ENCODE assay signal across 8 cellular contexts in the genomic region with DNA sequence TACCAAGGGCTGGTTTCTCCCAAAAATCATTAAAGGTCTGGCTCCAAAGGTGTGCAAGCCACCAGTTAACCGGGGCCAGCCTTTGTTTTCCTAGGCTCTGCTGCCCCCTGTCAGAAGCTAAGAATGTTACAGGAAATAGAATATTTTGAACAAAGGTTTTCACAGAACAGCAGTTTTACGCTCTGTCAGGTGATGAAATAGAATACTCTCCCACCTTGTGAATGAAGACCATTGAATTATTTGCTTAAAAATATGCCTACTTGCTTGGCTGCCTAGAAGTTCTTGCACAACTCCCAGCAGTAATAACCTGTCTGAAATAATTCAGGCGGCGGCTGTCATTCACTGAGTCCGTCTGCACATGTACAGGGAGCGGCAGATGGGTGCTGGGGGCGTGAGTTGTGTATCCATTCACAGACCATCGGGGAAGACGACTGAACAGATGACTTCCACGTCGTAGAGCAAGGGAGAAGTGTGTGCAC. TPM values are rescaled to one million over a fixed set of nuclear protein-coding genes. Genes with fewer than 3 reads are reported as not detected.
DNase-seq lines count a peak whose midpoint lies in the region; ATAC-seq, FAIRE-seq and TF ChIP-seq lines count a peak whose summit lies in the region.

No MANE protein-coding gene starts in this region.

- TF ChIP-seq CTCF in HepG2 (CRISPR knock-in tag; IDR thresholded peaks at IDR 0.05): peak; percentile 87

- peak overlapping the region; percentile 2 for H2AFZ ChIP-seq in HepG2 (ENCODE audit: low read length)

- FAIRE-seq in HepG2 (lab: Jason Lieb, UNC): peak; percentile 81

- POLR2A ChIA-PET in HepG2 (lab: Yijun Ruan, JAX): no interaction called here

- 16% methylated on average over 11 of the region's 11 CpGs for WGBS in HepG2 (ENCODE audit: low lambda C conversion rate)

- in situ Hi-C loops in HepG2 (cut with HindIII; ENCODE audit: extremely low pct_ligation_motif_present, low pct_unique_long_range_greater_than_20kb): loop anchor here (25.0 kb wide), 1 partner anchor 616 kb away; no protein-coding TSS in a partner anchor

- no peaks in the 10 kb centered on the region for H3K9me3 ChIP-seq in HepG2 (ENCODE audit: low read length)

- no peak for TF ChIP-seq POLR2A in HepG2 (IDR thresholded peaks at IDR 0.05; ENCODE audit: insufficient read depth in 1 of 2, low read depth in 2 of 2, low read length in 2 of 2)

- ATAC-seq in GM21423 (IDR thresholded peaks at IDR 0.05; ENCODE audit: unreplicated experiment) (peak; percentile 58), HepG2 (peak; percentile 83)

- peak overlapping the region in 1 of 3 experiments; percentile 36; a peak in 1 of 6 replicates for H3K4me3 ChIP-seq in HepG2 (replicated peaks in 1 of 3; ENCODE audit: insufficient read depth in 1 of 3, low read depth in 2 of 3, low read length in 3 of 3)

- H3K27ac ChIP-seq in HepG2 (ENCODE audit: extremely low read length, insufficient read depth, low read length): no peak overlapping the region

- H3K79me2 ChIP-seq in HepG2 (ENCODE audit: insufficient read depth, low read length): no peaks in the 10 kb centered on the region

- CTCF ChIA-PET in HepG2 (lab: Yijun Ruan, JAX; ENCODE audit: low intra/inter-chr PET ratio, low total read pairs): interaction anchor here (1.0 to 3.6 kb wide), 7 partner anchors 187 to 529 kb away, joined by 3 to 46 read pairs (median 10); no protein-coding TSS in a partner anchor

- peak overlapping the region; percentile 56 for H3K4me2 ChIP-seq in HepG2 (ENCODE audit: low read depth, low read length)

- no peaks in the 10 kb centered on the region for H3K36me3 ChIP-seq in HepG2 (replicated peaks in 1 of 2; ENCODE audit: control insufficient read depth in 1 of 2, insufficient read depth in 2 of 2, low read length in 2 of 2)

- intact Hi-C loops in HepG2 (cut with micrococcal nuclease; ENCODE audit: unreplicated experiment): loop anchor here (1.0 to 2.0 kb wide), 5 partner anchors 187 to 400 kb away; no protein-coding TSS in a partner anchor
- intact Hi-C loops in posterior vena cava (cut with DNase I): loop anchor here (5.0 to 10.0 kb wide), 3 partner anchors 64 to 366 kb away; partner anchors contain the start of gene ANKRD44 (in 1 of the 2)

- DNase-seq in AG20443 (ENCODE audit: low spot score): peak; percentile 67
- peak; percentile 69 for DNase-seq in NCI-H2196 (lab: John Stamatoyannopoulos, UW; ENCODE audit: unreplicated experiment)
- peak; percentile 39 for DNase-seq in activated CD4-positive, alpha-beta T cell treated with anti-CD3 and anti-CD28 coated beads for 1 hour
- peak; percentile 82 for DNase-seq in cerebellar cortex (ENCODE audit: low spot score)
- peak; percentile 54 for DNase-seq in HepG2 (ENCODE audit: low spot score)
- peak; percentile 34 to 54 (median 34) for DNase-seq in stimulated activated CD4-positive, alpha-beta T cell treated with anti-CD3 and anti-CD28 coated beads, TNF-alpha, amount 100 ng/mL, for 24 hours (ENCODE audit: low read depth in 3 of 3)
- DNase-seq in posterior vena cava (ENCODE audit: low spot score): no peak

- no peak for TF ChIP-seq EP300 in HepG2 (IDR thresholded peaks at IDR 0.05; ENCODE audit: low read depth in 2 of 2, low read length in 2 of 2)
- TF ChIP-seq EP300 in HepG2 (CRISPR knock-in tag; IDR thresholded peaks at IDR 0.05; ENCODE audit: borderline replicate concordance): no peak

- peaks cover 0 to 21% of the 10 kb centered on the region in 2 experiments; a peak in 2 of 5 replicates for H3K27me3 ChIP-seq in HepG2 (ENCODE audit: control insufficient read depth in 1 of 2, insufficient read depth in 2 of 2, low read length in 2 of 2)

- TF ChIP-seq RAD21 in HepG2 (CRISPR knock-in tag; IDR thresholded peaks at IDR 0.05): peak; percentile 83

- H3K4me1 ChIP-seq in HepG2 (ENCODE audit: insufficient read depth, low read length): 0 out of 2 replicates have a peak, but pooled peaks cover 6% of the 10 kb centered on the region

- H4K20me1 ChIP-seq in HepG2 (ENCODE audit: insufficient read depth, low read length): no peaks in the 10 kb centered on the region

- H3K9ac ChIP-seq in HepG2 (ENCODE audit: insufficient read depth, low read depth, low read length): no peak overlapping the region

- BruUV-seq in HepG2 (replicated peaks; lab: Mats Ljungman, UMichigan): no TSS peak

TF ChIP-seq in HepG2, 621 proteins besides CTCF, POLR2A, EP300 and RAD21 (continues in another document):
- peak; percentile 50; the same call in 1 of the 2 replicates for TF ChIP-seq ZNF501 (CRISPR knock-in tag; IDR thresholded peaks at IDR 0.05)
- TF ChIP-seq ZNF280B (CRISPR knock-in tag; IDR thresholded peaks at IDR 0.05; ENCODE audit: borderline replicate concordance): 0 out of 2 replicates have a peak, but pooled peaks have one; percentile 23
- TF ChIP-seq ZNF562 (CRISPR knock-in tag; IDR thresholded peaks at IDR 0.05; ENCODE audit: borderline replicate concordance): no peak
- TF ChIP-seq TAF1 (CRISPR knock-in tag; IDR thresholded peaks at IDR 0.05): no peak
- TF ChIP-seq ZNF605 (CRISPR knock-in tag; IDR thresholded peaks at IDR 0.05): 0 out of 2 replicates have a peak, but pooled peaks have one; percentile 30
- TF ChIP-seq GRHL1 (CRISPR knock-in tag; conservative IDR thresholded peaks at IDR 0.05): no peak
- TF ChIP-seq MTF2 (CRISPR knock-in tag; IDR thresholded peaks at IDR 0.05; ENCODE audit: borderline replicate concordance): 0 out of 2 replicates have a peak, but pooled peaks have one; percentile 42
- 0 out of 2 replicates have a peak, but pooled peaks have one; percentile 23 for TF ChIP-seq ARID3A (IDR thresholded peaks at IDR 0.05; ENCODE audit: low read depth, low read length)
- TF ChIP-seq MAFK (conservative IDR thresholded peaks at IDR 0.05 in 1 of 2, IDR thresholded peaks at IDR 0.05 in 1 of 2; ENCODE audit: low read length in 2 of 2): peak in 1 of 2 experiments; percentile 15; a peak in 2 of 4 replicates

RNA-seq across cellular contexts. Expression of gene SF3B1, which starts 56.3 kb away (rescaled TPM):
- total RNA-seq in HepG2 (2016; rRNA removed; fragmentation: Illumina TruSeq; extraction: Trizol): 387 and 499 TPM in 2 replicates
- total RNA-seq in HepG2 (2016; cell fraction: cytosol; rRNA removed; fragmentation: Illumina TruSeq; extraction: Trizol; ENCODE audit: low read depth): 16.2 and 16.5 TPM in 2 replicates
- 367 and 489 TPM in 2 replicates for total RNA-seq in HepG2 (2016; cell fraction: insoluble cytoplasmic fraction; rRNA removed; fragmentation: Illumina TruSeq; extraction: Trizol)
- total RNA-seq in HepG2 (2016; cell fraction: membrane; rRNA removed; fragmentation: Illumina TruSeq; extraction: Trizol): 49.3 and 53.4 TPM in 2 replicates
- total RNA-seq in HepG2 (2016; cell fraction: nucleus; rRNA removed; fragmentation: Illumina TruSeq; extraction: Trizol): 418 and 502 TPM in 2 replicates
- 677 and 750 TPM in 2 replicates for polyA plus RNA-seq in HepG2 (2011; rRNA removed)
- 115 and 183 TPM in 2 replicates for polyA plus RNA-seq in HepG2 (2011; cell fraction: cytosol; rRNA removed)
- polyA plus RNA-seq in HepG2 (2011; cell fraction: nucleus; rRNA removed): 1,965 and 2,535 TPM in 2 replicates
- polyA plus RNA-seq in HepG2 (2012): 375 and 468 TPM in 2 replicates
- polyA plus RNA-seq in HepG2 (2016; cell fraction: cytosol; fragmentation: Illumina TruSeq; extraction: Trizol; ENCODE audit: low read depth): 9.7 and 15.8 TPM in 2 replicates
- polyA plus RNA-seq in HepG2 (2016; cell fraction: insoluble cytoplasmic fraction; fragmentation: Illumina TruSeq; extraction: Trizol; ENCODE audit: low read depth): 424 and 448 TPM in 2 replicates
- polyA plus RNA-seq in HepG2 (2016; cell fraction: membrane; fragmentation: Illumina TruSeq; extraction: Trizol; ENCODE audit: low read depth): 27.7 and 44.3 TPM in 2 replicates
- polyA plus RNA-seq in HepG2 (2016; cell fraction: nucleus; fragmentation: Illumina TruSeq; extraction: Trizol; ENCODE audit: insufficient read depth, low read depth): 790 and 818 TPM in 2 replicates
- 198 and 376 TPM in 2 replicates for polyA minus RNA-seq in HepG2 (2011; rRNA and poly(A)+ RNA removed; ENCODE audit: low replicate concordance)
- 123 TPM in 2 replicates for polyA minus RNA-seq in HepG2 (2011; cell fraction: cytosol; rRNA and poly(A)+ RNA removed)
- polyA minus RNA-seq in HepG2 (2011; cell fraction: nucleus; rRNA and poly(A)+ RNA removed): 1,412 and 1,821 TPM in 2 replicates
- 100 to 1,000 TPM; 190 to 201 TPM for total RNA-seq in posterior vena cava
